In genomic region chr2:9207641-9208301, GRCh38 we compare ENCODE assay signal across 8 cellular contexts. TPM values are rescaled to one million over a fixed set of nuclear protein-coding genes. Genes with fewer than 3 reads are reported as not detected.
DNase-seq lines count a peak whose midpoint lies in the region; TF ChIP-seq lines count a peak whose summit lies in the region.

No MANE protein-coding gene starts in this region.

- H3K27me3 Mint-ChIP-seq in mesothelial cell of epicardium (ENCODE audit: low read depth): no peaks in the 10 kb centered on the region

- DNase-seq in stimulated activated CD4-positive, alpha-beta T cell treated with anti-CD3 and anti-CD28 coated beads, Interleukin-15, amount 100 ng/mL, for 24 hours: peak; percentile 18
- DNase-seq in stimulated activated CD4-positive, alpha-beta T cell treated with anti-CD3 and anti-CD28 coated beads, Interleukin-12 subunit alpha, Interleukin-12 subunit beta, amount 100 ng/mL, for 4 hours: no peak
- DNase-seq in NCI-H748 treated with DMSO at 0.1 percent for 48 hours (lab: John Stamatoyannopoulos, UW) (peak; percentile 44), coronary artery (ENCODE audit: low spot score) (no peak), mesothelial cell of epicardium (ENCODE audit: low spot score in 2 of 2, unreplicated experiment in 2 of 2) (peak in 1 of 2 experiments; percentile 48), OCI-M2 (lab: John Stamatoyannopoulos, UW; ENCODE audit: unreplicated experiment) (no peak), dedifferentiated amniotic fluid mesenchymal stem cell (ENCODE audit: extremely low spot score) (no peak), SKM-1 treated with dmso at 0.1 percent for 144 hours (lab: John Stamatoyannopoulos, UW; ENCODE audit: unreplicated experiment) (no peak)

- peaks cover 25% of the 10 kb centered on the region for H3K4me1 Mint-ChIP-seq in mesothelial cell of epicardium

- peak overlapping the region; percentile 75 for H3K4me3 Mint-ChIP-seq in mesothelial cell of epicardium

- no peaks in the 10 kb centered on the region for H3K9me3 Mint-ChIP-seq in mesothelial cell of epicardium

- peak overlapping the region; percentile 61 for H3K27ac Mint-ChIP-seq in mesothelial cell of epicardium

- H3K27ac ChIP-seq in coronary artery: peak overlapping the region; percentile 85 to 99

- peak overlapping the region; percentile 95 for H3K4me3 ChIP-seq in coronary artery

- peaks cover 1% of the 10 kb centered on the region for H3K36me3 Mint-ChIP-seq in mesothelial cell of epicardium

- TF ChIP-seq CTCF in coronary artery (IDR thresholded peaks at IDR 0.05) (no peak), mesothelial cell of epicardium (IDR thresholded peaks at IDR 0.05; ENCODE audit: unreplicated experiment) (no peak)

RNA-seq across cellular contexts. Expression of gene ASAP2, which starts 1.2 kb away (rescaled TPM):
- total RNA-seq in mesothelial cell of epicardium: 25.8 to 29.7 TPM (median 26.2 TPM) in 3 replicates

Comparison
In these comparisons a context has a peak if more than half of its experiments do, and no peak if none do; other contexts are left out.
1. DNase-seq: peak in stimulated activated CD4-positive, alpha-beta T cell treated with anti-CD3 and anti-CD28 coated beads, Interleukin-15, amount 100 ng/mL, for 24 hours (single experiment) and NCI-H748 treated with DMSO at 0.1 percent for 48 hours (single experiment); none in stimulated activated CD4-positive, alpha-beta T cell treated with anti-CD3 and anti-CD28 coated beads, Interleukin-12 subunit alpha, Interleukin-12 subunit beta, amount 100 ng/mL, for 4 hours (single experiment), coronary artery (single experiment), OCI-M2 (single experiment), dedifferentiated amniotic fluid mesenchymal stem cell (single experiment) and SKM-1 treated with dmso at 0.1 percent for 144 hours (single experiment).